Comparison of ENCODE assay signal across 9 cellular contexts in genomic region chr10:33008499-33009243, GRCh38. TPM values are rescaled to one million over a fixed set of nuclear protein-coding genes. Genes with fewer than 3 reads are reported as not detected.
DNase-seq lines count a peak whose midpoint lies in the region; ATAC-seq lines count a peak whose summit lies in the region.
"Had no signal": no experiment of that assay in that cellular context is flagged by ENCODE, and none has a peak within 500 bp of the region (broad histone marks: within the 10 kb centered on the region; RNA-seq: fewer than 3 reads in every experiment).

No MANE protein-coding gene starts in this region.

- H3K27me3 Mint-ChIP-seq in activated CD8-positive, alpha-beta T cell treated with anti-CD3 and anti-CD28 coated beads, Interleukin-2, amount 10 ng/mL, durations not matched to agents 7 days and 5 days (ENCODE audit: low read depth) = peaks cover 12% of the 10 kb centered on the region

- POLR2A ChIA-PET in activated CD8-positive, alpha-beta T cell treated with anti-CD3 and anti-CD28 coated beads, Interleukin-2, amount 10 ng/mL, durations not matched to agents 7 days and 5 days (lab: Charles Lee) = interaction anchor here (1.2 kb wide), 1 partner anchor 51 kb away, joined by 3 read pairs; no protein-coding TSS in a partner anchor

- H3K36me3 Mint-ChIP-seq in activated CD8-positive, alpha-beta T cell treated with anti-CD3 and anti-CD28 coated beads, Interleukin-2, amount 10 ng/mL, durations not matched to agents 7 days and 5 days (ENCODE audit: low read depth) = no peaks in the 10 kb centered on the region

- peaks cover 29% of the 10 kb centered on the region for H3K4me1 Mint-ChIP-seq in activated CD8-positive, alpha-beta T cell treated with anti-CD3 and anti-CD28 coated beads, Interleukin-2, amount 10 ng/mL, durations not matched to agents 7 days and 5 days (ENCODE audit: low read depth)

- peaks cover 3% of the 10 kb centered on the region for H3K4me1 ChIP-seq in endocrine pancreas (ENCODE audit: control insufficient read depth, insufficient read depth, low read length)

- peak overlapping the region; percentile 53 for H3K4me3 Mint-ChIP-seq in activated CD8-positive, alpha-beta T cell treated with anti-CD3 and anti-CD28 coated beads, Interleukin-2, amount 10 ng/mL, durations not matched to agents 7 days and 5 days

- H3K9me3 ChIP-seq in endocrine pancreas (ENCODE audit: control insufficient read depth, low read length) = no peaks in the 10 kb centered on the region
- H3K9me3 ChIP-seq: BLaER1 had no signal

- no peak overlapping the region for H3K9ac ChIP-seq in endocrine pancreas (ENCODE audit: control insufficient read depth, insufficient read depth, low read length)
- H3K9ac ChIP-seq: BLaER1 had no signal

- peak; percentile 56 for ATAC-seq in HG03565 (IDR thresholded peaks at IDR 0.05; ENCODE audit: unreplicated experiment)
- peak; percentile 56 for ATAC-seq in activated CD8-positive, alpha-beta T cell treated with anti-CD3 and anti-CD28 coated beads, Interleukin-2, amount 10 ng/mL, durations not matched to agents 7 days and 5 days

- CTCF ChIA-PET in activated CD8-positive, alpha-beta T cell treated with anti-CD3 and anti-CD28 coated beads, Interleukin-2, amount 10 ng/mL, durations not matched to agents 7 days and 5 days (lab: Charles Lee) = interaction anchor here (0.6 to 3.2 kb wide), 56 partner anchors 9 to 1087 kb away, joined by 3 to 33 read pairs (median 4); partner anchors contain the start of gene CCDC7

- no peaks in the 10 kb centered on the region for H3K27me3 ChIP-seq in endocrine pancreas (ENCODE audit: control insufficient read depth, insufficient read depth, low read length)

- DNase-seq in DMS79 treated with DMSO at 0.1 percent for 48 hours (lab: John Stamatoyannopoulos, UW) (peak; percentile 20), DMS79 (lab: John Stamatoyannopoulos, UW) (no peak), NCI-H82 (lab: John Stamatoyannopoulos, UW) (peak; percentile 78), mucosa of gallbladder (ENCODE audit: low spot score) (peak; percentile 80)
- peak; percentile 70 for DNase-seq in activated CD8-positive, alpha-beta T cell treated with anti-CD3 and anti-CD28 coated beads, Interleukin-2, amount 10 ng/mL, durations not matched to agents 7 days and 5 days
- peak in 5 of 6 experiments; percentile 21 to 61 (median 22) for DNase-seq in stimulated activated naive CD4-positive, alpha-beta T cell (lab: John Stamatoyannopoulos, UW)

- H3K9me3 Mint-ChIP-seq in activated CD8-positive, alpha-beta T cell treated with anti-CD3 and anti-CD28 coated beads, Interleukin-2, amount 10 ng/mL, durations not matched to agents 7 days and 5 days (ENCODE audit: insufficient read depth) = no peaks in the 10 kb centered on the region

- no peak overlapping the region for H3K27ac Mint-ChIP-seq in activated CD8-positive, alpha-beta T cell treated with anti-CD3 and anti-CD28 coated beads, Interleukin-2, amount 10 ng/mL, durations not matched to agents 7 days and 5 days

- peak overlapping the region; percentile 50 for H3K4me3 ChIP-seq in endocrine pancreas (ENCODE audit: control insufficient read depth, insufficient read depth, low read length)
- H3K4me3 ChIP-seq: BLaER1 had no signal

- H3K36me3 ChIP-seq in endocrine pancreas (ENCODE audit: control insufficient read depth, insufficient read depth, low read length) = no peaks in the 10 kb centered on the region
- H3K36me3 ChIP-seq: BLaER1 had no signal

RNA-seq across cellular contexts. Expression of gene ITGB1, which starts 50.6 kb away (rescaled TPM):
- 10 to 100 TPM; 35.0 to 40.2 TPM for total RNA-seq in activated CD8-positive, alpha-beta T cell treated with anti-CD3 and anti-CD28 coated beads, Interleukin-2, amount 10 ng/mL, durations not matched to agents 7 days and 5 days
- total RNA-seq in mucosa of gallbladder = 596 TPM

Comparison
In these comparisons a context has a peak if more than half of its experiments do, and no peak if none do; other contexts are left out.
1. RNA of gene ITGB1, which starts 50.6 kb away (total RNA-seq): 596 TPM in mucosa of gallbladder (single experiment); 35.0 to 40.2 TPM in activated CD8-positive, alpha-beta T cell treated with anti-CD3 and anti-CD28 coated beads, Interleukin-2, amount 10 ng/mL, durations not matched to agents 7 days and 5 days; every median in the first group is over 10 times any median in the second.